27 cellular contexts compared by ENCODE assay signal in the genomic region with DNA sequence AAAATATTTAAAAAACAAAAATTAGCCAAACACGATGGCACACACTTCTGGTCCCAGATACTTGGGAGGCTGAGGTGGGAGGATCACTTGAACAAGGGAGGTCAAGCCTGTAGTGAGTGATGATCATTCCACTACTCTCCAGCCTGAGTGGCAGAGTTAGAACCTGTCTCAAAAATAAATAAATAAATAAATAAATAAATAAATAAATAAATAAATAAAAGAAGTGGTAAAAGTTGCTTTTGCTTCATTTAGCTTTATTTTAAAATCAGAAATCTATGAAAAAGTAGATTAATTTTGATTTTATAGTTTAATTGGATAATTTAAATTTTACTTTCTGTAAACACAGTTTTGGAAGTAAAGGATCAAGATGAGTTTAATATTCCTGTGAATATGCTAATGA.
"Had no signal": no experiment of that assay in that cellular context is flagged by ENCODE, and none has a peak within 500 bp of the region (broad histone marks: within the 10 kb centered on the region; RNA-seq: fewer than 3 reads in every experiment).

No MANE protein-coding gene starts in this region.

- H3K27ac ChIP-seq: stomach, suprapubic skin, testis, thoracic aorta, thyroid gland, tibial artery, tibial nerve, transverse colon, upper lobe of left lung, upper lobe of right lung, uterus, vagina had no signal

- H3K4me1 ChIP-seq: stomach, suprapubic skin, testis, thyroid gland, tibial artery, tibial nerve, transverse colon, upper lobe of left lung, upper lobe of right lung, uterus, vagina had no signal

- H3K36me3 ChIP-seq: stomach, suprapubic skin, thoracic aorta, thyroid gland, tibial artery, tibial nerve, transverse colon, upper lobe of left lung, upper lobe of right lung, uterus, vagina had no signal

- FAIRE-seq: urothelium cell line had no signal

- DNase-seq: stimulated activated CD4-positive, alpha-beta T cell treated with anti-CD3 and anti-CD28 coated beads, Interleukin-2, amount 100 ng/mL, for 48 hours; stimulated activated CD4-positive, alpha-beta T cell treated with anti-CD3 and anti-CD28 coated beads, Interleukin-4, amount 100 ng/mL, for 1 hour; stimulated activated CD4-positive, alpha-beta T cell treated with anti-CD3 and anti-CD28 coated beads, Interleukin-4, amount 100 ng/mL, for 24 hours; stimulated activated CD4-positive, alpha-beta T cell treated with anti-CD3 and anti-CD28 coated beads, Interleukin-4, amount 100 ng/mL, for 4 hours; stimulated activated CD8-positive, alpha-beta memory T cell treated with anti-CD3 and anti-CD28 coated beads, Interleukin-4, amount 100 ng/mL, for 48 hours; stimulated activated naive B cell treated with anti-CD40 and anti-IgM and Interleukin-4, amounts not matched to agents 10 μg/mL and 1 μg/mL and 100 μg/mL, for 72 hours; stimulated activated naive CD4-positive, alpha-beta T cell; stimulated activated naive CD4-positive, alpha-beta T cell treated with Interleukin-2 at 50 U/mL for 16 hours; stimulated activated naive CD8-positive, alpha-beta T cell treated with anti-CD3 and anti-CD28 coated beads, Interleukin-15, amount 100 ng/mL, for 72 hours; stimulated activated naive CD8-positive, alpha-beta T cell treated with anti-CD3 and anti-CD28 coated beads, Interleukin-15, Interleukin-2, amounts not matched to agents 100 U/mL and 50 U/mL, for 24 hours; stomach; substantia nigra; testis; thyroid gland; tibial artery; transverse colon; trophoblast cell; upper lobe of left lung; upper lobe of right lung; uterus had no signal

- ATAC-seq: stimulated activated effector memory CD8-positive, alpha-beta T cell treated with anti-CD3 and anti-CD28 coated beads, Interleukin-12 subunit alpha, Interleukin-12 subunit beta, amount 100 ng/mL, for 72 hours; stimulated activated memory B cell treated with anti-CD40 and anti-IgM and Interleukin-4, amounts not matched to agents 10 μg/mL and 1 μg/mL and 100 μg/mL, for 72 hours; stimulated activated naive B cell treated with anti-CD40 and anti-IgM and Interleukin-4, amounts not matched to agents 10 μg/mL and 1 μg/mL and 100 μg/mL, for 72 hours; stimulated activated naive CD8-positive, alpha-beta T cell treated with anti-CD3 and anti-CD28 coated beads, Interleukin-15, amount 100 ng/mL, for 72 hours; stimulated activated naive CD8-positive, alpha-beta T cell treated with anti-CD3 and anti-CD28 coated beads, Interleukin-15, Interleukin-2, amounts not matched to agents 100 U/mL and 50 U/mL, for 24 hours; upper lobe of right lung had no signal

- H3K9me3 ChIP-seq: suprapubic skin, testis, thoracic aorta, thyroid gland, tibial artery, tibial nerve, transverse colon, upper lobe of left lung, upper lobe of right lung, uterus, vagina had no signal

- H3K4me3 ChIP-seq: stomach, suprapubic skin, testis, thoracic aorta, thyroid gland, tibial artery, tibial nerve, transverse colon, upper lobe of left lung, upper lobe of right lung, uterus, vagina had no signal

- H3K27me3 ChIP-seq: stomach, suprapubic skin, testis, thyroid gland, tibial artery, tibial nerve, transverse colon, upper lobe of left lung, upper lobe of right lung, uterus, vagina had no signal
